18 cellular contexts compared by ENCODE assay signal in the genomic region with DNA sequence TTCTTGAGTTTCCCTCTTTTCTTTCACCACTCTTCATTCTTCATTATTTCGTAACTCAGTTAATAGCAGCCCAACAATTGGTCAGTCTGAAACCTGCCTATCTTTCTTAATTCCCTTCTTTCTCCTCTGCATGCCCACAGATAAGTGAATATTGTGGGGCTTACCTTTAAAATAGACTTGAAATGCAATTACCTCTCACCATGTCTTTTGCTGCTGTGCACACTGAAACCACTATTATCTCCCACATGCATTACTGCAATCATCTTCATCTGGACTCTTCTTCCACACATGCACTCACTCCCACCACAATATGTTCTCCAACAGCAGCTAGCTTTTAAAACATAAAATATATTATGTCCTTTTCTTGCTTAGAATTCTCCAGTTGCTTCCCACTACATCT.
DNase-seq lines count a peak whose midpoint lies in the region; ATAC-seq and TF ChIP-seq lines count a peak whose summit lies in the region.
"Had no signal": no experiment of that assay in that cellular context is flagged by ENCODE, and none has a peak within 500 bp of the region (broad histone marks: within the 10 kb centered on the region; RNA-seq: fewer than 3 reads in every experiment).

No MANE protein-coding gene starts in this region.

- H3K4me2 ChIP-seq in DND-41 (ENCODE audit: insufficient read depth, low read length), result no peak overlapping the region
- H3K4me2 ChIP-seq in HCT116 (ENCODE audit: low read length), result no peak overlapping the region
- peak overlapping the region; percentile 0 for H3K4me2 ChIP-seq in neural cell (ENCODE audit: low read length)
- H3K4me2 ChIP-seq: BLaER1 had no signal

- BruUV-seq in HCT116 (replicated peaks; lab: Mats Ljungman, UMichigan), result no TSS peak

- peaks cover 0 to 6% (median 0%) of the 10 kb centered on the region in 9 donors for H3K9me3 Mint-ChIP-seq in naive thymus-derived CD8-positive, alpha-beta T cell
- H3K9me3 Mint-ChIP-seq in CD8-positive, alpha-beta memory T cell, result no peaks in the 10 kb centered on the region
- H3K9me3 Mint-ChIP-seq: CD8-positive, alpha-beta T cell had no signal

- no peak overlapping the region for H3K27ac Mint-ChIP-seq in naive thymus-derived CD8-positive, alpha-beta T cell
- H3K27ac Mint-ChIP-seq in CD8-positive, alpha-beta memory T cell, result no peak overlapping the region
- H3K27ac Mint-ChIP-seq: B cell; CD4-positive, CD25-positive, alpha-beta regulatory T cell; CD8-positive, alpha-beta T cell had no signal

- H3K9me2 ChIP-seq in HCT116 (ENCODE audit: insufficient read depth) (no peaks in the 10 kb centered on the region), neural cell (ENCODE audit: insufficient read depth, low read length) (no peaks in the 10 kb centered on the region)

- H3K4me3 Mint-ChIP-seq in naive thymus-derived CD8-positive, alpha-beta T cell, result no peak overlapping the region
- no peak overlapping the region for H3K4me3 Mint-ChIP-seq in CD8-positive, alpha-beta memory T cell
- H3K4me3 Mint-ChIP-seq: B cell; CD4-positive, CD25-positive, alpha-beta regulatory T cell; CD8-positive, alpha-beta T cell had no signal

- H3K4me1 Mint-ChIP-seq in naive thymus-derived CD8-positive, alpha-beta T cell, result peaks cover 0 to 2% (median 0%) of the 10 kb centered on the region in 4 donors
- peaks cover 0 to 1% (median 0%) of the 10 kb centered on the region in 3 donors for H3K4me1 Mint-ChIP-seq in CD8-positive, alpha-beta memory T cell
- H3K4me1 Mint-ChIP-seq: CD4-positive, CD25-positive, alpha-beta regulatory T cell had no signal

- H3K36me3 ChIP-seq in DND-41 (ENCODE audit: insufficient read depth, low read length) (peaks cover 12% of the 10 kb centered on the region; the same call in 1 of the 2 replicates), HCT116 (ENCODE audit: control insufficient read depth in 1 of 2, insufficient read depth in 2 of 2, low read length in 2 of 2) (no peaks in the 10 kb centered on the region), neural cell (ENCODE audit: insufficient read depth, low read length) (no peaks in the 10 kb centered on the region)
- no peaks in the 10 kb centered on the region for H3K36me3 ChIP-seq in CD8-positive, alpha-beta memory T cell (ENCODE audit: insufficient read depth, low read length)
- H3K36me3 ChIP-seq: BLaER1 had no signal

- no peaks in the 10 kb centered on the region for H3K36me3 Mint-ChIP-seq in naive thymus-derived CD8-positive, alpha-beta T cell
- H3K36me3 Mint-ChIP-seq in CD8-positive, alpha-beta memory T cell, result no peaks in the 10 kb centered on the region
- H3K36me3 Mint-ChIP-seq: CD4-positive, CD25-positive, alpha-beta regulatory T cell; CD8-positive, alpha-beta T cell had no signal

- no peak overlapping the region for H3K4me3 ChIP-seq in DND-41 (ENCODE audit: low read depth in 1 of 2, low read length in 2 of 2)
- H3K4me3 ChIP-seq in HCT116 (replicated peaks in 1 of 2; ENCODE audit: low read depth in 1 of 2, low read length in 2 of 2), result no peak overlapping the region
- H3K4me3 ChIP-seq in neural cell (ENCODE audit: low read length), result no peak overlapping the region
- H3K4me3 ChIP-seq in CD8-positive, alpha-beta memory T cell (ENCODE audit: low read length), result no peak overlapping the region
- H3K4me3 ChIP-seq: BLaER1 had no signal

- CTCF ChIA-PET in HCT116 (lab: Charles Lee), result no interaction called here
- CTCF ChIA-PET in CD8-positive, alpha-beta memory T cell (lab: Charles Lee), result no interaction called here

- H4K20me1 ChIP-seq in DND-41 (ENCODE audit: insufficient read depth, low read length), result no peaks in the 10 kb centered on the region
- H4K20me1 ChIP-seq in HCT116 (ENCODE audit: insufficient read depth), result no peaks in the 10 kb centered on the region
- no peaks in the 10 kb centered on the region for H4K20me1 ChIP-seq in neural cell (ENCODE audit: insufficient read depth)
- H4K20me1 ChIP-seq: BLaER1 had no signal

- no peak for TF ChIP-seq POLR2A in HCT116 (IDR thresholded peaks at IDR 0.05; ENCODE audit: borderline replicate concordance, extremely low read depth, insufficient read depth, insufficient read length)

- intact Hi-C loops in HCT116 (cut with micrococcal nuclease), result no loop called here

- H3F3A ChIP-seq in neural cell (ENCODE audit: insufficient read depth, low read length, poor library complexity, severe bottlenecking), result peaks cover 4% of the 10 kb centered on the region

- TF ChIP-seq CTCF in DND-41 (IDR thresholded peaks at IDR 0.05; ENCODE audit: borderline replicate concordance, extremely low read depth, low read length, poor library complexity, severe bottlenecking), result no peak
- no peak for TF ChIP-seq CTCF in HCT116 (IDR thresholded peaks at IDR 0.05 in 2 of 3, conservative IDR thresholded peaks at IDR 0.05 in 1 of 3; ENCODE audit: borderline replicate concordance in 1 of 3, insufficient read depth in 1 of 3, low read depth in 2 of 3, low read length in 2 of 3)
- TF ChIP-seq CTCF in neural cell (IDR thresholded peaks at IDR 0.05; ENCODE audit: poor library complexity, severe bottlenecking), result no peak

- H3K4me1 ChIP-seq in DND-41 (ENCODE audit: insufficient read depth, low read length) (peaks cover 29% of the 10 kb centered on the region), HCT116 (ENCODE audit: control insufficient read depth in 1 of 2, insufficient read depth in 2 of 2, low read length in 2 of 2) (no peaks in the 10 kb centered on the region)
- no peaks in the 10 kb centered on the region for H3K4me1 ChIP-seq in CD8-positive, alpha-beta memory T cell (ENCODE audit: insufficient read depth, low read length)

- RAD21 ChIA-PET in HCT116 (lab: Charles Lee; ENCODE audit: low non-redundant PET in 1 of 2, low total read pairs in 2 of 2, uncharacterized antibody in 2 of 2, unreplicated experiment in 2 of 2), result no interaction called here

- DNase-seq in DND-41 (no peak), HCT116 (ENCODE audit: low read depth, low spot score) (no peak), OCI-M1 (lab: John Stamatoyannopoulos, UW) (peak; percentile 59), SIG-M5 (lab: John Stamatoyannopoulos, UW) (no peak)
- no peak for DNase-seq in naive thymus-derived CD8-positive, alpha-beta T cell
- no peak for DNase-seq in CD8-positive, alpha-beta memory T cell
- DNase-seq: CD4-positive, CD25-positive, alpha-beta regulatory T cell; CD8-positive, alpha-beta T cell; DMS 273 treated with DMSO at 0.1 percent for 48 hours; DMS79; GF-D8; GOT3; H7; HCEC 1CT had no signal

- TF ChIP-seq RAD21 in HCT116 (IDR thresholded peaks at IDR 0.05; ENCODE audit: low read depth) (no peak), neural cell (conservative IDR thresholded peaks at IDR 0.05) (no peak)

- H3K27ac ChIP-seq in DND-41 (ENCODE audit: low read length) (peak overlapping the region; percentile 19; the same call in 1 of the 2 replicates), HCT116 (ENCODE audit: low read depth, low read length) (no peak overlapping the region), neural cell (ENCODE audit: low read length) (no peak overlapping the region)
- H3K27ac ChIP-seq in CD8-positive, alpha-beta memory T cell (ENCODE audit: low read depth, low read length), result no peak overlapping the region
- H3K27ac ChIP-seq: BLaER1, C4-2B had no signal

- H3K9ac ChIP-seq in DND-41 (ENCODE audit: low read depth, low read length), result no peak overlapping the region
- no peak overlapping the region for H3K9ac ChIP-seq in HCT116 (ENCODE audit: low read length)
- no peak overlapping the region for H3K9ac ChIP-seq in neural cell (ENCODE audit: low read length)
- H3K9ac ChIP-seq: BLaER1 had no signal

- no peaks in the 10 kb centered on the region for H3K27me3 ChIP-seq in DND-41 (ENCODE audit: insufficient read depth, low read length, poor library complexity)
- H3K27me3 ChIP-seq in HCT116 (ENCODE audit: insufficient read depth, low read length), result no peaks in the 10 kb centered on the region
- no peaks in the 10 kb centered on the region for H3K27me3 ChIP-seq in neural cell (ENCODE audit: insufficient read depth, low read depth, low read length)
- no peaks in the 10 kb centered on the region for H3K27me3 ChIP-seq in CD8-positive, alpha-beta memory T cell (ENCODE audit: insufficient read depth, low read length, poor library complexity, severe bottlenecking)
- H3K27me3 ChIP-seq: BLaER1 had no signal

- no peaks in the 10 kb centered on the region for H3K27me3 Mint-ChIP-seq in naive thymus-derived CD8-positive, alpha-beta T cell
- H3K27me3 Mint-ChIP-seq in CD8-positive, alpha-beta memory T cell, result peaks cover 0 to 2% of the 10 kb centered on the region in 2 donors
- H3K27me3 Mint-ChIP-seq: B cell; CD4-positive, CD25-positive, alpha-beta regulatory T cell had no signal

- no peak overlapping the region for H2AFZ ChIP-seq in DND-41 (ENCODE audit: low read depth, low read length)
- H2AFZ ChIP-seq in HCT116 (ENCODE audit: low read depth, low read length, poor library complexity, severe bottlenecking), result peak overlapping the region; percentile 1
- no peak overlapping the region for H2AFZ ChIP-seq in neural cell (ENCODE audit: low read depth, low read length)

- TF ChIP-seq EP300 in neural cell (conservative IDR thresholded peaks at IDR 0.05; ENCODE audit: poor library complexity, severe bottlenecking), result no peak

- H3K9me3 ChIP-seq in DND-41 (ENCODE audit: insufficient read depth, low read length, severe bottlenecking) (no peaks in the 10 kb centered on the region), HCT116 (ENCODE audit: control insufficient read depth in 1 of 2, insufficient read depth in 1 of 2, low read depth in 1 of 2, low read length in 2 of 2) (no peaks in the 10 kb centered on the region), neural cell (ENCODE audit: low read length) (no peaks in the 10 kb centered on the region)
- no peaks in the 10 kb centered on the region for H3K9me3 ChIP-seq in CD8-positive, alpha-beta memory T cell (ENCODE audit: low read length)

- H3K79me2 ChIP-seq in DND-41 (ENCODE audit: insufficient read depth, low read length) (peaks cover 99% of the 10 kb centered on the region), HCT116 (ENCODE audit: insufficient read depth, low read length) (no peaks in the 10 kb centered on the region), neural cell (replicated peaks; ENCODE audit: insufficient read depth, low read length) (no peaks in the 10 kb centered on the region)

- ATAC-seq in DND-41 (ENCODE audit: insufficient read depth, low read depth), result no peak
- ATAC-seq in HCT116, result no peak
- no peak for ATAC-seq in naive thymus-derived CD8-positive, alpha-beta T cell
- ATAC-seq: CD8-positive, alpha-beta T cell had no signal

- POLR2A ChIA-PET in HCT116 (lab: Charles Lee), result no interaction called here
- POLR2A ChIA-PET in naive thymus-derived CD8-positive, alpha-beta T cell (lab: Charles Lee), result no interaction called here
- POLR2A ChIA-PET in CD8-positive, alpha-beta memory T cell (lab: Charles Lee), result no interaction called here
